8 cellular contexts compared by ENCODE assay signal in genomic region chr14:102316048-102316745, GRCh38. TPM values are rescaled to one million over a fixed set of nuclear protein-coding genes. Genes with fewer than 3 reads are reported as not detected.
DNase-seq lines count a peak whose midpoint lies in the region; ATAC-seq lines count a peak whose summit lies in the region.

No MANE protein-coding gene starts in this region.

- H3K27me3 Mint-ChIP-seq in activated CD4-positive, alpha-beta T cell treated with anti-CD3 and anti-CD28 coated beads for 36 hours: no peaks in the 10 kb centered on the region

- POLR2A ChIA-PET in activated CD4-positive, alpha-beta T cell treated with anti-CD3 and anti-CD28 coated beads for 36 hours (lab: Charles Lee): interaction anchor here (0.6 kb wide), 3 partner anchors 44 to 457 kb away, joined by 3 to 5 read pairs (median 3); no protein-coding TSS in a partner anchor

- no peaks in the 10 kb centered on the region for H3K36me3 ChIP-seq in adipocyte (ENCODE audit: control insufficient read depth, insufficient read depth, low read length, severe bottlenecking)

- H3K27ac Mint-ChIP-seq in activated CD4-positive, alpha-beta T cell treated with anti-CD3 and anti-CD28 coated beads for 36 hours: peak overlapping the region; percentile 98

- DNase-seq in activated CD4-positive, alpha-beta T cell treated with anti-CD3 and anti-CD28 coated beads for 36 hours: peak; percentile 51
- DNase-seq in activated CD4-positive, alpha-beta T cell treated with anti-CD3 and anti-CD28 coated beads, Interleukin-2, amount 50 U/mL, for 4 hours: no peak
- DNase-seq in NCI-H2171 treated with DMSO at 0.1 percent for 48 hours (lab: John Stamatoyannopoulos, UW): peak; percentile 87
- DNase-seq in adipocyte (ENCODE audit: low read depth): no peak
- peak; percentile 72 for DNase-seq in iris pigment epithelial cell (ENCODE audit: low read depth)
- DNase-seq in stimulated activated naive CD4-positive, alpha-beta T cell (lab: John Stamatoyannopoulos, UW): peak in 4 of 6 experiments; percentile 57 to 73 (median 64)
- DNase-seq in UCSD-AML1 (lab: John Stamatoyannopoulos, UW; ENCODE audit: unreplicated experiment): no peak
- no peak for DNase-seq in DMS153 treated with DMSO at 0.1 percent for 48 hours (lab: John Stamatoyannopoulos, UW; ENCODE audit: unreplicated experiment)

- peaks cover 54% of the 10 kb centered on the region for H3K4me1 Mint-ChIP-seq in activated CD4-positive, alpha-beta T cell treated with anti-CD3 and anti-CD28 coated beads for 36 hours

- H3K4me3 ChIP-seq in adipocyte (ENCODE audit: low read length): peak overlapping the region; percentile 82

- H3K4me1 ChIP-seq in adipocyte (ENCODE audit: control insufficient read depth, insufficient read depth, low read length): peaks cover 35% of the 10 kb centered on the region

- H3K4me3 Mint-ChIP-seq in activated CD4-positive, alpha-beta T cell treated with anti-CD3 and anti-CD28 coated beads for 36 hours: peak overlapping the region; percentile 92

- peak overlapping the region; percentile 83 for H3K9ac ChIP-seq in adipocyte (ENCODE audit: low read length)

- H3K27me3 ChIP-seq in adipocyte (replicated peaks; ENCODE audit: control insufficient read depth, insufficient read depth, low read length): no peaks in the 10 kb centered on the region

- no peak for ATAC-seq in activated CD4-positive, alpha-beta T cell treated with anti-CD3 and anti-CD28 coated beads for 36 hours

- H3K36me3 Mint-ChIP-seq in activated CD4-positive, alpha-beta T cell treated with anti-CD3 and anti-CD28 coated beads for 36 hours (ENCODE audit: low read depth): no peaks in the 10 kb centered on the region

- intact Hi-C loops in activated CD4-positive, alpha-beta T cell treated with anti-CD3 and anti-CD28 coated beads for 36 hours (cut with DNase I, micrococcal nuclease): loop anchor here (2.0 to 10.0 kb wide), 8 partner anchors 131 to 611 kb away; partner anchors contain the start of genes HSP90AA1 (in 1 of the 2), PPP2R5C (in 1 of the 2) and TRAF3 (in 1 of the 2)

- CTCF ChIA-PET in activated CD4-positive, alpha-beta T cell treated with anti-CD3 and anti-CD28 coated beads for 36 hours (lab: Charles Lee): interaction anchor here (0.6 to 2.2 kb wide), 9 partner anchors 12 to 276 kb away, joined by 3 to 17 read pairs (median 4); partner anchors contain the start of gene MOK

- H3K9me3 ChIP-seq in adipocyte (ENCODE audit: control insufficient read depth, low read length): no peaks in the 10 kb centered on the region

- no peaks in the 10 kb centered on the region for H3K9me3 Mint-ChIP-seq in activated CD4-positive, alpha-beta T cell treated with anti-CD3 and anti-CD28 coated beads for 36 hours (ENCODE audit: low read depth)

RNA-seq across cellular contexts. Expression of gene ZNF839, which starts 3.3 kb away (rescaled TPM):
- 10 to 100 TPM; 15.4 to 16.4 TPM for total RNA-seq in activated CD4-positive, alpha-beta T cell treated with anti-CD3 and anti-CD28 coated beads for 36 hours

RNA-seq across cellular contexts. Expression of gene MOK, which starts 11.2 kb away (rescaled TPM):
- 1 to 10 TPM; 6.5 to 6.6 TPM for total RNA-seq in activated CD4-positive, alpha-beta T cell treated with anti-CD3 and anti-CD28 coated beads for 36 hours

RNA-seq across cellular contexts. Expression of gene CINP, which starts 46.5 kb away (rescaled TPM):
- total RNA-seq in activated CD4-positive, alpha-beta T cell treated with anti-CD3 and anti-CD28 coated beads for 36 hours: 10 to 100 TPM; 47.0 to 51.4 TPM

RNA-seq across cellular contexts. Expression of gene TECPR2, which starts 46.5 kb away (rescaled TPM):
- 1 to 10 TPM; 5.6 to 6.9 TPM for total RNA-seq in activated CD4-positive, alpha-beta T cell treated with anti-CD3 and anti-CD28 coated beads for 36 hours

Comparison
In these comparisons a context has a peak if more than half of its experiments do, and no peak if none do; other contexts are left out.
1. DNase-seq: peak in activated CD4-positive, alpha-beta T cell treated with anti-CD3 and anti-CD28 coated beads for 36 hours (single experiment), NCI-H2171 treated with DMSO at 0.1 percent for 48 hours (single experiment), iris pigment epithelial cell (single experiment) and stimulated activated naive CD4-positive, alpha-beta T cell (4 of 6); none in activated CD4-positive, alpha-beta T cell treated with anti-CD3 and anti-CD28 coated beads, Interleukin-2, amount 50 U/mL, for 4 hours (0 of 2), adipocyte (single experiment), UCSD-AML1 (single experiment) and DMS153 treated with DMSO at 0.1 percent for 48 hours (single experiment).